9 cellular contexts compared by ENCODE assay signal in the genomic region with DNA sequence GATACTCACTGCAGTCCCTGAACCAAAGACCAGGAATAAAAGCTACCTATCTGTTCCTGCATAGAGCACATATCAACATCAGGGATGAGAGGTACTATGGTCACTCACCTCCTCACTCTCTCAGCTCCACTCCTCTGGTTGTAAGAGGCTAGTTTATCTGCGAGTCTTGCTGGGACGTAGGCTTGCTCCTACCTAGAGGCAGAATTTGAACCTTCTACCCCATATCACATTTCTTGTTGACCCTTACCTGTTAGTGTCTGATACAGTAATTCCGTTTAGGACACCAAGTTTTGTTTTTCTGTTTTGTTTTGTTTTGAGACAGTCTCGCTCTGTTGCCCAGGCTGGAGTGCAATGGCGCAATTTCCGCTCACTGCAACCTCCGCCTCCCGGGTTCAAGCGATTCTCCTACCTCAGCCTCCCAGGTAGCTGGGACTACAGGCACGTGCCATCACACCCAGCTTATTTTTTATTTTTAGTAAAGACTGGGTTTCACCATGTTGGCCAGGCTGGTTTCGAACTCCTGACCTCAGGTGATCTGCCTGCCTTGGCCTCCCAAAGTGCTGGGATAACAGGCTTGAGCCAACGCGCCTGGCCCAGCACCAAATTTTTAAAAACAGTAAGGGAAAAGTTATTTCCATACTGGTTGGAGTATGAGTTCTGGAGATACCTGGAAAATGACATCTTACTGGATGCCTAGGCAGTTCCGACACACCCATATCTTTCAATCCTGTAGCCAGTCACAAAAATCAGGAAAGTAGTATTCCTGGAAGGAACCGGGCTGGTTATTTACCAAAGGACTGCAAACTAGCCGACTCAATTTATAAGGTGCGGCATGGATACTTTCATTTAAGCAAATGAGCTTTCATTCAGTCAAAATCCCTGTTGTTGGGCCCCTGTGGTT. TPM values are rescaled to one million over a fixed set of nuclear protein-coding genes. Genes with fewer than 3 reads are reported as not detected.
DNase-seq lines count a peak whose midpoint lies in the region; ATAC-seq, FAIRE-seq and TF ChIP-seq lines count a peak whose summit lies in the region.
"Had no signal": no experiment of that assay in that cellular context is flagged by ENCODE, and none has a peak within 500 bp of the region (broad histone marks: within the 10 kb centered on the region; RNA-seq: fewer than 3 reads in every experiment).

No MANE protein-coding gene starts in this region.

- peaks cover 2 to 7% of the 10 kb centered on the region in 2 donors for H3K4me1 ChIP-seq in kidney (ENCODE audit: control insufficient read depth in 1 of 2, insufficient read depth in 1 of 2, low read depth in 1 of 2, low read length in 2 of 2)
- H3K4me1 ChIP-seq in stomach = peaks cover 15 to 30% (median 24%) of the 10 kb centered on the region in 4 donors

- H3K27ac ChIP-seq in kidney (ENCODE audit: low read depth in 2 of 2, low read length in 2 of 2) (peak overlapping the region; percentile 85 to 88), stomach (peak overlapping the region; percentile 80 to 98 (median 93))
- H3K27ac ChIP-seq: 22Rv1 had no signal

- peaks cover 5 to 6% of the 10 kb centered on the region in 2 donors for H3K36me3 Mint-ChIP-seq in activated naive CD4-positive, alpha-beta T cell treated with anti-CD3 and anti-CD28 coated beads, Interleukin-2, amount 50 U/mL, for 72 hours

- no peak for TF ChIP-seq POLR2A in stomach (IDR thresholded peaks at IDR 0.05)

- no peak for ATAC-seq in activated naive CD4-positive, alpha-beta T cell treated with anti-CD3 and anti-CD28 coated beads, Interleukin-2, amount 50 U/mL, for 72 hours

- FAIRE-seq in kidney (lab: Jason Lieb, UNC) (no peak), D721Med (lab: Jason Lieb, UNC) (no peak)

- no peaks in the 10 kb centered on the region for H3K9me3 Mint-ChIP-seq in activated naive CD4-positive, alpha-beta T cell treated with anti-CD3 and anti-CD28 coated beads, Interleukin-2, amount 50 U/mL, for 72 hours

- peak overlapping the region; percentile 89 to 92 for H3K4me3 ChIP-seq in kidney (ENCODE audit: low read length in 2 of 2)
- H3K4me3 ChIP-seq in stomach = peak overlapping the region; percentile 63 to 79 (median 72)

- TF ChIP-seq CTCF in kidney (IDR thresholded peaks at IDR 0.05; ENCODE audit: borderline replicate concordance, extremely low read depth, insufficient read depth) (no peak), stomach (IDR thresholded peaks at IDR 0.05) (no peak), D721Med (IDR thresholded peaks at IDR 0.05; ENCODE audit: insufficient read depth, missing control alignments) (no peak)

- 62 to 66% (median 63%) methylated on average over 17 of the region's 17 CpGs for WGBS in stomach, 5 donors

- H3K9ac ChIP-seq in kidney (ENCODE audit: low read length in 2 of 2) = peak overlapping the region; percentile 91 to 92

- DNase-seq in DMS53 (lab: John Stamatoyannopoulos, UW) (peak; percentile 28), DMS53 treated with DMSO at 0.1 percent for 48 hours (lab: John Stamatoyannopoulos, UW; ENCODE audit: unreplicated experiment) (no peak), kidney (no peak), stomach (no peak), inferior parietal cortex (ENCODE audit: extremely low spot score) (no peak), D721Med (ENCODE audit: insufficient read length, low spot score) (no peak), occipital lobe (lab: John Stamatoyannopoulos, UW) (no peak)
- no peak for DNase-seq in activated naive CD4-positive, alpha-beta T cell treated with anti-CD3 and anti-CD28 coated beads, Interleukin-2, amount 50 U/mL, for 72 hours (ENCODE audit: low spot score in 2 of 2)

- H3K27me3 ChIP-seq in stomach = no peaks in the 10 kb centered on the region

- H3K9me3 ChIP-seq in kidney (ENCODE audit: control insufficient read depth in 1 of 2, low read length in 2 of 2) (no peaks in the 10 kb centered on the region), stomach (no peaks in the 10 kb centered on the region)

- intact Hi-C loops in kidney (cut with DNase I) = no loop called here
- intact Hi-C loops in stomach (cut with DNase I; ENCODE audit: low total_unique reads) = no loop called here

- H3K36me3 ChIP-seq in kidney (ENCODE audit: control insufficient read depth in 1 of 2, insufficient read depth in 2 of 2, low read length in 2 of 2) (no peaks in the 10 kb centered on the region), stomach (no peaks in the 10 kb centered on the region)

- H3K27ac Mint-ChIP-seq in activated naive CD4-positive, alpha-beta T cell treated with anti-CD3 and anti-CD28 coated beads, Interleukin-2, amount 50 U/mL, for 72 hours = peak overlapping the region; percentile 99

- TF ChIP-seq EP300 in stomach (IDR thresholded peaks at IDR 0.05) = no peak

RNA-seq across cellular contexts. Expression of a gene that starts 0.8 kb away (rescaled TPM):
- total RNA-seq in activated naive CD4-positive, alpha-beta T cell treated with anti-CD3 and anti-CD28 coated beads, Interleukin-2, amount 50 U/mL, for 72 hours = 10 to 100 TPM; 12.7 to 18.7 TPM
- 12.2 TPM for total RNA-seq in kidney
- 11.2 TPM for polyA plus RNA-seq in kidney (ENCODE audit: insufficient read depth, low read depth, low replicate concordance)
- total RNA-seq in stomach = 100 to 1,000 TPM in 1 of 5 donors, 10 to 100 TPM in 1, 1 to 10 TPM in 2, not detected in 1; 3.8 to 115 (median 12.8) TPM
- 1 to 10 TPM; 3.5 to 5.2 (median 4.2) TPM for polyA plus RNA-seq in stomach
- total RNA-seq in occipital lobe = 3.4 TPM

RNA-seq across cellular contexts. Expression of a gene that starts 32.1 kb away (rescaled TPM):
- total RNA-seq in activated naive CD4-positive, alpha-beta T cell treated with anti-CD3 and anti-CD28 coated beads, Interleukin-2, amount 50 U/mL, for 72 hours = 10 to 100 TPM in 1 of 2 donors, 1 to 10 TPM in 1; 5.4 to 15.7 TPM
- total RNA-seq in kidney = 18.8 TPM
- 31.0 TPM for polyA plus RNA-seq in kidney (ENCODE audit: insufficient read depth, low read depth, low replicate concordance)
- total RNA-seq in stomach = 10 to 100 TPM in 1 of 5 donors, 1 to 10 TPM in 4; 4.5 to 16.3 (median 5.8) TPM
- polyA plus RNA-seq in stomach = 10 to 100 TPM; 12.4 to 19.3 (median 12.4) TPM
- total RNA-seq in occipital lobe = 18.1 TPM
